ENCODE assay signal across 33 cellular contexts in the genomic region with DNA sequence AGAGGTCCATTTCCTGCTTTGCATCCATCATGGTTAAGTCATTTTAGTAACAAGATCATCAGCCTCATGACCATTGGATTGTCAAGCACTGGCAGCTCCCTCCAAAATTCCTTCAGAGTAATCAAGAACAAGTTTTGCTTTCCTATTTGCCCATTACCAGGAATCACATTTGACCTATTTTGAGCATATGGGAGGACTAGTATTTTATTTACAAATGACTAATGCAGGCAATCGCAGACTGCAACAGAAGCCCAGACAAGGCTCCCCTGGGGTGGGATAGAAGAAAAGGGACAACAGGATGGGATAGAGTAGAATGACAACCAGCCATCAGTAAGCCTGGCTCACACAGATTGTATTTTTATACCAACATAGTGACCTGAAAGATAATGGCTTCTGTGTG. TPM values are rescaled to one million over a fixed set of nuclear protein-coding genes. Genes with fewer than 3 reads are reported as not detected.
"Had no signal": no experiment of that assay in that cellular context is flagged by ENCODE, and none has a peak within 500 bp of the region (broad histone marks: within the 10 kb centered on the region; RNA-seq: fewer than 3 reads in every experiment).

No MANE protein-coding gene starts in this region.

- H3K4me3 ChIP-seq: PC-9 had no signal

- H3K4me2 ChIP-seq: KMS-11, PC-9 had no signal

- H3K9ac ChIP-seq: KMS-11 had no signal

- H2AFZ ChIP-seq: PC-9 had no signal

- DNase-seq: activated B cell treated with CpG ODN at 0.5 μM for 24 hours; activated CD4-positive, alpha-beta memory T cell treated with anti-CD3 and anti-CD28 coated beads for 36 hours; activated CD4-positive, alpha-beta T cell treated with anti-CD3 and anti-CD28 coated beads for 4 hours; activated CD4-positive, alpha-beta T cell treated with anti-CD3 and anti-CD28 coated beads, Interleukin-2, amount 50 U/mL, for 1 hour; activated CD4-positive, CD25-positive, alpha-beta regulatory T cell treated with anti-CD3 and anti-CD28 coated beads, Interleukin-2, amount 50 U/mL, for 72 hours; activated CD8-positive, alpha-beta memory T cell treated with anti-CD3 and anti-CD28 coated beads, Interleukin-2, amount 50 U/mL, for 4 hours; activated effector memory CD4-positive, alpha-beta T cell treated with Interleukin-2 at 50 U/mL for 16 hours; activated naive CD4-positive, alpha-beta T cell treated with anti-CD3 and anti-CD28 coated beads, Interleukin-2, amount 10 ng/mL, durations not matched to agents 7 days and 5 days; activated naive CD8-positive, alpha-beta T cell treated with anti-CD3 and anti-CD28 coated beads, Interleukin-2, amount 50 U/mL, for 24 hours; activated T-cell treated with anti-CD3 and anti-CD28 coated beads for 4 hours; activated T-cell treated with anti-CD3 and anti-CD28 coated beads, Interleukin-2, amount 50 U/mL, for 4 hours; anterior cingulate cortex; brain microvascular endothelial cell; central memory CD4-positive, alpha-beta T cell; NCI-H1105; NCI-H1436; NCI-H1694; NCI-H1930; NCI-H2081 treated with DMSO at 0.1 percent for 48 hours; NCI-H226; NCI-H446 treated with DMSO at 0.1 percent for 48 hours; NCI-H524 treated with DMSO at 0.1 percent for 48 hours; NCI-H748 treated with DMSO at 0.1 percent for 48 hours; NK-92 treated with Interleukin-12 subunit alpha and Interleukin-12 subunit beta, amount 100 ng/mL, for 24 hours; Right ventricle myocardium superior; SW 1271; T-helper 1 cell; T-helper 2 cell; T-helper 9 cell had no signal

- H3K36me3 ChIP-seq: brain microvascular endothelial cell had no signal

- ATAC-seq: activated naive CD8-positive, alpha-beta T cell treated with anti-CD3 and anti-CD28 coated beads, Interleukin-2, amount 50 U/mL, for 24 hours; activated T-cell treated with anti-CD3 and anti-CD28 coated beads, Interleukin-2, amount 50 U/mL, for 4 hours had no signal

- H3K27ac ChIP-seq: brain microvascular endothelial cell, KMS-11, PC-9, VCaP had no signal

- H3K27me3 ChIP-seq: brain microvascular endothelial cell had no signal

RNA-seq across cellular contexts. Expression of a gene that starts 9.1 kb away (rescaled TPM):
- total RNA-seq: activated B cell treated with CpG ODN at 0.5 μM for 24 hours; activated CD4-positive, alpha-beta memory T cell treated with anti-CD3 and anti-CD28 coated beads for 36 hours; LHCN-M2; PC-9; Right ventricle myocardium superior had no signal

RNA-seq across cellular contexts. Expression of a gene that starts 26.6 kb away (rescaled TPM):
- total RNA-seq: activated B cell treated with CpG ODN at 0.5 μM for 24 hours; activated CD4-positive, alpha-beta memory T cell treated with anti-CD3 and anti-CD28 coated beads for 36 hours; activated T-cell treated with anti-CD3 and anti-CD28 coated beads, Interleukin-2, amount 50 U/mL, for 4 hours; Right ventricle myocardium superior had no signal

RNA-seq across cellular contexts. Expression of a gene that starts 46.6 kb away (rescaled TPM):
- total RNA-seq: activated B cell treated with CpG ODN at 0.5 μM for 24 hours; activated CD4-positive, alpha-beta memory T cell treated with anti-CD3 and anti-CD28 coated beads for 36 hours; activated T-cell treated with anti-CD3 and anti-CD28 coated beads, Interleukin-2, amount 50 U/mL, for 4 hours; LHCN-M2; PC-9; Right ventricle myocardium superior had no signal
